In the genomic region with DNA sequence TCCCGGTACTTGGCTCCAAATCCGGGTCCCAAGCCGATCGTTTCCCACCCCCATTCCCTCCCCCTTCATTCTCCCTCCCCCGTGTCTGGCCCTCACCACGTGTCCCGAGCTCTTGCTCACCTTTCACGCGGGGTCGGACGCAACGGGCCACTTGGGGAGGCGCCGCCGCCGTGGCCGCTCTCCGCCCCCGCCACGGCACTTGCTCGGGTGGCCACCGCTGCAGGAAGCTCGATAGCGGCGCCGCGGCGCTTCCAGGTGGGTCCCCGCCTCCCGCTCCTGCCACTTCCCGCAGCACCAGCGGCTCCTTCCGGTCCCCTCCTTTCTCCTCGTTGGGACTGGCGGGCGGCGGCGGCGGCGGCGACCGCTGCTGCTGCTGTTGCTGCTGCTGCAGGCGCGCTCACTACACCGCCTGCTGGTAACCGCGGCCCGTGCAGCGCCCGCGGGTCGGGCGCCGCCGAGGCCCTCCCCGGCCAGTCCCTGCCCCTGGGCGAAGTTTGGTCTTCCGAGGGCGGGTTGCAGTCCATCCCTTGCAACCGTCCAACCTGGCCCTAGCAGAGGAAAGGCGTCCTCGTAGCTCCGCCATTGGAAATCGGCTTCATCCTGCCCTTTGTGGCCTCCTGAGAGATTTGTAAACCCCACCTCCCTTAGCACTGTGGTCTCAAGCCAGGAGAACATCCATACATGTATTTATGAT, we compare ENCODE assay signal across 8 cellular contexts. TPM values are rescaled to one million over a fixed set of nuclear protein-coding genes. Genes with fewer than 3 reads are reported as not detected.
DNase-seq lines count a peak whose midpoint lies in the region; TF ChIP-seq lines count a peak whose summit lies in the region.

No MANE protein-coding gene starts in this region.

- no peaks in the 10 kb centered on the region for H3K9me3 Mint-ChIP-seq in activated T-helper 2 cell treated with anti-CD3 and anti-CD28 coated beads, Interferon-gamma antibody, Interleukin-2, Interleukin-4, amounts not matched to agents 10 μg/mL and 5 μg/mL and 100 μg/mL, durations not matched to agents 14 hours and 24 hours and 36 hours
- H3K9me3 Mint-ChIP-seq in nephron progenitor cell: no peaks in the 10 kb centered on the region
- H3K9me3 Mint-ChIP-seq in stimulated activated naive CD8-positive, alpha-beta T cell treated with anti-CD3 and anti-CD28 coated beads, Interleukin-15, Interleukin-2, amounts not matched to agents 100 ng/mL and 50 ng/mL, for 24 hours: no peaks in the 10 kb centered on the region

- DNase-seq in ELR (ENCODE audit: low read depth): peak; percentile 93
- DNase-seq in H4 (ENCODE audit: low spot score): peak; percentile 74
- DNase-seq in RPMI7951 (ENCODE audit: low read depth): peak; percentile 93
- DNase-seq in activated T-helper 2 cell treated with anti-CD3 and anti-CD28 coated beads, Interferon-gamma antibody, Interleukin-2, Interleukin-4, amounts not matched to agents 10 μg/mL and 5 μg/mL and 100 μg/mL, durations not matched to agents 14 hours and 24 hours and 36 hours (ENCODE audit: low spot score): peak; percentile 90
- DNase-seq in fibroblast of pulmonary artery (ENCODE audit: low read depth): peak; percentile 90
- DNase-seq in nephron progenitor cell: peak; percentile 92

- TF ChIP-seq CTCF in LNCAP (IDR thresholded peaks at IDR 0.05) (peak; percentile 86), fibroblast of pulmonary artery (IDR thresholded peaks at IDR 0.05; ENCODE audit: low read length, missing control alignments) (peak; percentile 37), nephron progenitor cell (IDR thresholded peaks at IDR 0.05) (peak; percentile 86)

- peak overlapping the region; percentile 91 for H3K27ac Mint-ChIP-seq in activated T-helper 2 cell treated with anti-CD3 and anti-CD28 coated beads, Interferon-gamma antibody, Interleukin-2, Interleukin-4, amounts not matched to agents 10 μg/mL and 5 μg/mL and 100 μg/mL, durations not matched to agents 14 hours and 24 hours and 36 hours
- peak overlapping the region; percentile 100 for H3K27ac Mint-ChIP-seq in nephron progenitor cell
- H3K27ac Mint-ChIP-seq in stimulated activated naive CD8-positive, alpha-beta T cell treated with anti-CD3 and anti-CD28 coated beads, Interleukin-15, Interleukin-2, amounts not matched to agents 100 ng/mL and 50 ng/mL, for 24 hours: peak overlapping the region; percentile 96

- peaks cover 19% of the 10 kb centered on the region for H3K36me3 Mint-ChIP-seq in activated T-helper 2 cell treated with anti-CD3 and anti-CD28 coated beads, Interferon-gamma antibody, Interleukin-2, Interleukin-4, amounts not matched to agents 10 μg/mL and 5 μg/mL and 100 μg/mL, durations not matched to agents 14 hours and 24 hours and 36 hours (ENCODE audit: low read depth)
- no peaks in the 10 kb centered on the region for H3K36me3 Mint-ChIP-seq in nephron progenitor cell (ENCODE audit: low read depth)
- H3K36me3 Mint-ChIP-seq in stimulated activated naive CD8-positive, alpha-beta T cell treated with anti-CD3 and anti-CD28 coated beads, Interleukin-15, Interleukin-2, amounts not matched to agents 100 ng/mL and 50 ng/mL, for 24 hours (ENCODE audit: low read depth): peaks cover 4% of the 10 kb centered on the region

- intact Hi-C loops in activated T-helper 2 cell treated with anti-CD3 and anti-CD28 coated beads, Interferon-gamma antibody, Interleukin-2, Interleukin-4, amounts not matched to agents 10 μg/mL and 5 μg/mL and 100 μg/mL, durations not matched to agents 14 hours and 24 hours and 36 hours (cut with micrococcal nuclease): loop anchor here (1.0 to 5.0 kb wide), 8 partner anchors 46 to 1896 kb away; a partner anchor contains a TSS

- H3K4me3 Mint-ChIP-seq in activated T-helper 2 cell treated with anti-CD3 and anti-CD28 coated beads, Interferon-gamma antibody, Interleukin-2, Interleukin-4, amounts not matched to agents 10 μg/mL and 5 μg/mL and 100 μg/mL, durations not matched to agents 14 hours and 24 hours and 36 hours (ENCODE audit: low read depth): peak overlapping the region; percentile 85
- H3K4me3 Mint-ChIP-seq in nephron progenitor cell: peak overlapping the region; percentile 94
- peak overlapping the region; percentile 98 for H3K4me3 Mint-ChIP-seq in stimulated activated naive CD8-positive, alpha-beta T cell treated with anti-CD3 and anti-CD28 coated beads, Interleukin-15, Interleukin-2, amounts not matched to agents 100 ng/mL and 50 ng/mL, for 24 hours

- peak overlapping the region; percentile 76 for H3K4me3 ChIP-seq in fibroblast of pulmonary artery (replicated peaks; ENCODE audit: low read depth, low read length)

- peaks cover 25% of the 10 kb centered on the region for H3K4me1 Mint-ChIP-seq in activated T-helper 2 cell treated with anti-CD3 and anti-CD28 coated beads, Interferon-gamma antibody, Interleukin-2, Interleukin-4, amounts not matched to agents 10 μg/mL and 5 μg/mL and 100 μg/mL, durations not matched to agents 14 hours and 24 hours and 36 hours (ENCODE audit: low read depth)
- H3K4me1 Mint-ChIP-seq in nephron progenitor cell: peaks cover 44% of the 10 kb centered on the region
- H3K4me1 Mint-ChIP-seq in stimulated activated naive CD8-positive, alpha-beta T cell treated with anti-CD3 and anti-CD28 coated beads, Interleukin-15, Interleukin-2, amounts not matched to agents 100 ng/mL and 50 ng/mL, for 24 hours (ENCODE audit: low read depth): peaks cover 41% of the 10 kb centered on the region

- H3K27me3 Mint-ChIP-seq in activated T-helper 2 cell treated with anti-CD3 and anti-CD28 coated beads, Interferon-gamma antibody, Interleukin-2, Interleukin-4, amounts not matched to agents 10 μg/mL and 5 μg/mL and 100 μg/mL, durations not matched to agents 14 hours and 24 hours and 36 hours (ENCODE audit: low read depth): no peaks in the 10 kb centered on the region
- peaks cover 3% of the 10 kb centered on the region for H3K27me3 Mint-ChIP-seq in nephron progenitor cell (ENCODE audit: low read depth, poor library complexity)
- no peaks in the 10 kb centered on the region for H3K27me3 Mint-ChIP-seq in stimulated activated naive CD8-positive, alpha-beta T cell treated with anti-CD3 and anti-CD28 coated beads, Interleukin-15, Interleukin-2, amounts not matched to agents 100 ng/mL and 50 ng/mL, for 24 hours

RNA-seq across cellular contexts. Expression of a gene that starts 0.8 kb away (rescaled TPM):
- total RNA-seq in H4 (2014; rRNA removed; shearing (Covaris generic)): 24.5 and 31.9 TPM in 2 replicates
- total RNA-seq in RPMI7951 (2014; rRNA removed; shearing (Covaris generic)): 64.0 and 64.1 TPM in 2 replicates
- 39.5 and 39.7 TPM in 2 replicates for total RNA-seq in activated T-helper 2 cell treated with anti-CD3 and anti-CD28 coated beads, Interferon-gamma antibody, Interleukin-2, Interleukin-4, amounts not matched to agents 10 μg/mL and 5 μg/mL and 100 μg/mL, durations not matched to agents 14 hours and 24 hours and 36 hours

Comparison
In these comparisons a context has a peak if more than half of its experiments do, and no peak if none do; other contexts are left out.
1. Peak in every context shown above with its lines: DNase-seq and H3K4me3 ChIP-seq.